Comparison of ENCODE assay signal across 1 cellular context in genomic region chr1:157091668-157092273, GRCh38.
TF ChIP-seq lines count a peak whose summit lies in the region.

No MANE protein-coding gene starts in this region.

TF ChIP-seq in H1, 55 proteins besides CTCF, POLR2A, EP300 and RAD21:
- no peak for TF ChIP-seq RBBP5 (IDR thresholded peaks at IDR 0.05; ENCODE audit: borderline replicate concordance, low read depth, low read length)
- TF ChIP-seq HDAC2 (IDR thresholded peaks at IDR 0.05; ENCODE audit: borderline replicate concordance in 1 of 2, low read depth in 2 of 2, low read length in 2 of 2) = no peak
- no peak for TF ChIP-seq POU5F1 (IDR thresholded peaks at IDR 0.05; ENCODE audit: low read depth, low read length)
- TF ChIP-seq ZNF274 (IDR thresholded peaks at IDR 0.05; ENCODE audit: borderline replicate concordance, extremely low read depth, low read length) = no peak
- no peak for TF ChIP-seq GABPA (IDR thresholded peaks at IDR 0.05; ENCODE audit: borderline replicate concordance, insufficient read depth, low read length)
- TF ChIP-seq FOSL1 (IDR thresholded peaks at IDR 0.05; ENCODE audit: insufficient read depth, low read depth, low read length) = no peak
- TF ChIP-seq RNF2 (IDR thresholded peaks at IDR 0.05; ENCODE audit: borderline replicate concordance, low read depth, low read length, missing control alignments, poor library complexity, severe bottlenecking) = no peak
- no peak for TF ChIP-seq GTF2F1 (IDR thresholded peaks at IDR 0.05; ENCODE audit: borderline replicate concordance, low read depth, low read length)
- no peak for TF ChIP-seq CBX5 (IDR thresholded peaks at IDR 0.05; ENCODE audit: low read depth, low read length)
- TF ChIP-seq SRF (IDR thresholded peaks at IDR 0.05; ENCODE audit: low read depth, low read length) = no peak
- no peak for TF ChIP-seq CHD2 (IDR thresholded peaks at IDR 0.05; ENCODE audit: low read length)
- no peak for TF ChIP-seq CHD1 (IDR thresholded peaks at IDR 0.05; ENCODE audit: low read depth, low read length)
- no peak for TF ChIP-seq RFX5 (IDR thresholded peaks at IDR 0.05; ENCODE audit: borderline replicate concordance, low read depth, low read length)
- TF ChIP-seq KDM5A (IDR thresholded peaks at IDR 0.05; ENCODE audit: low read length) = no peak
- TF ChIP-seq SP1 (IDR thresholded peaks at IDR 0.05; ENCODE audit: low read depth, low read length) = no peak
- TF ChIP-seq SAP30 (IDR thresholded peaks at IDR 0.05; ENCODE audit: insufficient read depth, insufficient replicate concordance, low read length) = no peak
